Comparison of ENCODE assay signal across 8 cellular contexts in the genomic region with DNA sequence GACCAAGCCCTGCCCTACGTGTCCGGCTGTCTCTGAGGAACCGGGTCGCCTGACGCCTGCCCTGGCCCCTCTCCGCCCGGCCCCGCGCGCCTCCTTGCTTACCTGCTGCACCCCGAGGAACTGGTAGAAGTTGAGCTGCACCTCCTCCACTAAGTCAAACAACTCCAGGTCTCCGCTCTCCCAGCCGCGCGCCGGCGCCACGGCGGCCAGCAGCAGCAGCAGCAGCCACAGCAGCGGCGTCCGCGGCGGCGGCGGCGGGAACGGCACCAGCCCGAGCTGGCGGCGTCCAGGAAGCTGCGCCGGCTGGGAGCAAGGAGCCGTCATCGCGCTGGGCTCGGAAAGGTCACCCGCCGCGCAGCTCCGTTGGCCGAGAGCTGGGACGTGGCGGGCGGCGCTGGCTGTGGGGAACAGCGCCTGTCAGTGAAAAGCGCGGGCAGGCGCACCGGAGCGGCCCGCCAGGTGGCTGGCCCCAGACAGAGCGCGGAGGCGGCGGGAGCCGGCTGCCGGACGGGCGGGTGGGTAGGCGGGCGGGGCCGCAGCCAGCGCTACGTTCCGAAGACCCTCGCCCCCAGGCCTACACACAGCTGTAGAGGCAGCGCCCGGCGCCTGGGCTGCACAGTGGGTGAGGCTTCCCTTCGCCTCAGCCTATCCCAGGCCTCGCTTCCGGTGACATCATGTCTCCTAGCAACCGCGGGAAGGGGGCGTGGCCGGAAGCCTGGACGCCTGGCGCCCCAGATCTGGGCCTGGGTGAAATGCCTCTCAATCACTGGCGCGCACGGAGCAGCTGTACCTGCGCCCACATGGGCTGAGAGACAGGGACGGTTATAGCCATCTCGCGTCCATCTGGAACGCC. TPM values are rescaled to one million over a fixed set of nuclear protein-coding genes. Genes with fewer than 3 reads are reported as not detected.
A peak's percentile ranks its signal among the peaks of the same experiment; 100 is the strongest.
DNase-seq lines count a peak whose midpoint lies in the region; ATAC-seq and TF ChIP-seq lines count a peak whose summit lies in the region.

TSS of gene DNAJC1 (minus strand) at position 620 of the 853 bp plus-strand sequence. CDS start at position 324, 296 bp downstream.

- TF ChIP-seq EP300 in tibial nerve (IDR thresholded peaks at IDR 0.05): peak in 1 of 2 donors; percentile 96

- no peaks in the 10 kb centered on the region for H3K36me3 Mint-ChIP-seq in activated naive CD8-positive, alpha-beta T cell treated with anti-CD3 and anti-CD28 coated beads, Interleukin-2, amount 50 U/mL, for 24 hours (ENCODE audit: low read depth)

- peaks cover 2% of the 10 kb centered on the region for H3K27me3 Mint-ChIP-seq in activated naive CD8-positive, alpha-beta T cell treated with anti-CD3 and anti-CD28 coated beads, Interleukin-2, amount 50 U/mL, for 24 hours

- peak within 1 kb of the TSS; percentile 61 for H3K9ac ChIP-seq in parathyroid adenoma

- TF ChIP-seq CTCF in GM12875 (IDR thresholded peaks at IDR 0.05; ENCODE audit: borderline replicate concordance, insufficient read depth, low read depth, low read length) (no peak), parathyroid adenoma (IDR thresholded peaks at IDR 0.05) (no peak), tibial nerve (IDR thresholded peaks at IDR 0.05) (peak in 4 of 5 experiments; percentile 11 to 60 (median 18))

- peaks cover 29% of the 10 kb centered on the region for H3K4me1 Mint-ChIP-seq in activated naive CD8-positive, alpha-beta T cell treated with anti-CD3 and anti-CD28 coated beads, Interleukin-2, amount 50 U/mL, for 24 hours

- peak within 1 kb of the TSS; percentile 72 for H3K4me2 ChIP-seq in parathyroid adenoma (ENCODE audit: low read length)

- H3K9me3 ChIP-seq in parathyroid adenoma (ENCODE audit: control insufficient read depth, low read length) (no peaks in the 10 kb centered on the region), tibial nerve (no peaks in the 10 kb centered on the region)

- ATAC-seq in HG02798 (IDR thresholded peaks at IDR 0.05; ENCODE audit: poor library complexity, unreplicated experiment): peak; percentile 97
- ATAC-seq in activated naive CD8-positive, alpha-beta T cell treated with anti-CD3 and anti-CD28 coated beads, Interleukin-2, amount 50 U/mL, for 24 hours: peak; percentile 98
- ATAC-seq in Right ventricle myocardium superior (ENCODE audit: poor library complexity): peak; percentile 99

- peak within 1 kb of the TSS; percentile 97 for H2AFZ ChIP-seq in parathyroid adenoma

- intact Hi-C loops in Right ventricle myocardium superior (cut with DNase I): loop anchor here (5.0 to 10.0 kb wide), 2 partner anchors 224 to 431 kb away; no protein-coding TSS in a partner anchor

- DNase-seq in NCI-H1417 treated with DMSO at 0.1 percent for 48 hours (lab: John Stamatoyannopoulos, UW) (peak; percentile 63), SW480 (ENCODE audit: low spot score) (peak; percentile 94), Right ventricle myocardium superior (peak; percentile 99), tibial nerve (ENCODE audit: low spot score in 2 of 2) (peak; percentile 95 to 100)
- DNase-seq in activated naive CD8-positive, alpha-beta T cell treated with anti-CD3 and anti-CD28 coated beads, Interleukin-2, amount 50 U/mL, for 24 hours: peak; percentile 100

- H3K4me1 ChIP-seq in parathyroid adenoma (peaks cover 12% of the 10 kb centered on the region), tibial nerve (peaks cover 0 to 23% (median 6%) of the 10 kb centered on the region in 4 donors)

- H3K27me3 ChIP-seq in parathyroid adenoma (ENCODE audit: control insufficient read depth, insufficient read depth, low read length): no peaks in the 10 kb centered on the region
- H3K27me3 ChIP-seq in tibial nerve: no peaks in the 10 kb centered on the region

- H3K4me3 Mint-ChIP-seq in activated naive CD8-positive, alpha-beta T cell treated with anti-CD3 and anti-CD28 coated beads, Interleukin-2, amount 50 U/mL, for 24 hours: peak within 1 kb of the TSS; percentile 94

- H3K36me3 ChIP-seq in parathyroid adenoma (ENCODE audit: control insufficient read depth, insufficient read depth, low read length) (no peaks in the 10 kb centered on the region), tibial nerve (no peaks in the 10 kb centered on the region)

- H3K27ac ChIP-seq in parathyroid adenoma: peak within 1 kb of the TSS; percentile 87
- H3K27ac ChIP-seq in tibial nerve: peak within 1 kb of the TSS; percentile 65 to 98 (median 95)

- TF ChIP-seq POLR2A in tibial nerve (IDR thresholded peaks at IDR 0.05): peak; percentile 80 to 92

- H3K9me3 Mint-ChIP-seq in activated naive CD8-positive, alpha-beta T cell treated with anti-CD3 and anti-CD28 coated beads, Interleukin-2, amount 50 U/mL, for 24 hours: peaks cover 6% of the 10 kb centered on the region

- H3K4me3 ChIP-seq in GM12875 (ENCODE audit: low read depth, low read length) (peak within 1 kb of the TSS; percentile 97), parathyroid adenoma (ENCODE audit: low read depth, low read length) (peak within 1 kb of the TSS; percentile 85), tibial nerve (peak within 1 kb of the TSS; percentile 64 to 94 (median 83))

- H3K27ac Mint-ChIP-seq in activated naive CD8-positive, alpha-beta T cell treated with anti-CD3 and anti-CD28 coated beads, Interleukin-2, amount 50 U/mL, for 24 hours: peak within 1 kb of the TSS; percentile 86

- 0 to 1% methylated on average over 14 to 67 of the region's 88 CpGs for WGBS in tibial nerve, 2 donors

- H3K79me2 ChIP-seq in parathyroid adenoma: peaks cover 36% of the 10 kb centered on the region

RNA-seq across cellular contexts. Expression of gene DNAJC1, which starts in this region (rescaled TPM):
- total RNA-seq in Right ventricle myocardium superior (10.9 TPM), tibial nerve (100 to 1,000 TPM in 1 of 4 donors, 10 to 100 TPM in 3; 71.7 to 112 (median 82.9) TPM)

Comparison
In these comparisons a context has a peak if more than half of its experiments do, and no peak if none do; other contexts are left out.
1. Peak in every context shown above with its lines: DNase-seq, ATAC-seq, H3K4me3 ChIP-seq and H3K27ac ChIP-seq.
2. CTCF ChIP-seq: peak in tibial nerve (4 of 5); none in GM12875 (single experiment) and parathyroid adenoma (single experiment).